Comparison of ENCODE assay signal across 21 cellular contexts in genomic region chr2:130334026-130334425, GRCh38.
"Had no signal": no experiment of that assay in that cellular context is flagged by ENCODE, and none has a peak within 500 bp of the region (broad histone marks: within the 10 kb centered on the region; RNA-seq: fewer than 3 reads in every experiment).

No MANE protein-coding gene starts in this region.

- H3K4me2 ChIP-seq: KMS-11, PC-9 had no signal

- H3K27ac ChIP-seq: KMS-11, PC-9, Peyer's patch, SJSA1, SK-N-MC had no signal

- H3K9ac ChIP-seq: KMS-11 had no signal

- H2AFZ ChIP-seq: PC-9 had no signal

- H3K9me3 ChIP-seq: Peyer's patch, SJSA1 had no signal

- H3K27me3 ChIP-seq: Peyer's patch had no signal

- H3K4me3 ChIP-seq: PC-9, Peyer's patch, SJSA1, SK-N-MC had no signal

- DNase-seq: IMR-90; Kasumi-1; MM.1S; NCI-H1092 treated with DMSO at 0.1 percent for 48 hours; NCI-H1436; NCI-H187; NCI-H2029; NCI-H2081 treated with DMSO at 0.1 percent for 48 hours; NCI-H2171; NCI-H226; NCI-H446; NCI-H510A; NCI-H524 treated with DMSO at 0.1 percent for 48 hours; NK-92 treated with Interleukin-12 subunit alpha and Interleukin-12 subunit beta, amount 100 ng/mL, for 24 hours; PC-9; Peyer's patch; Right ventricle myocardium superior; SIG-M5 had no signal
